Comparison of ENCODE assay signal across 9 cellular contexts in the genomic region with DNA sequence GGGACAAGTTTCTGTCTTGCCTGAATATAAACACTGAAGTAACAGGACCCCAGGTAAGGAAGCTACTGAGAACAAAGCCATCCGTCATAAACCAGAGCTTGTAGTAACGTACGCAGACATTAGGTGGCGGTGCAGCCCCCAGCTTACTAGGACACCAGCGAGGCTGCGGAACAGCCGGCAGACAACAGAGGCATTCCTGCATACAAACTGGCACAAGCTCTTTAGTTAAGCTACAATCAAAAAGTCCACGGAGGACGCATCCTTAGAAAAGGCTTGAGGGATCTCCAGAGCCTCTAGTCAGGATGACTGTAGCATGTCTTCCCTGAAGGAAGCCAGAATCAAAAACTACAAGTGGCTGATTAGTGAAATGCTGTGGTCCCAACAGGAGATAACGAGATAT. TPM values are rescaled to one million over a fixed set of nuclear protein-coding genes. Genes with fewer than 3 reads are reported as not detected.
DNase-seq lines count a peak whose midpoint lies in the region; ATAC-seq and TF ChIP-seq lines count a peak whose summit lies in the region.
"Had no signal": no experiment of that assay in that cellular context is flagged by ENCODE, and none has a peak within 500 bp of the region (broad histone marks: within the 10 kb centered on the region; RNA-seq: fewer than 3 reads in every experiment).

No MANE protein-coding gene starts in this region.

- ATAC-seq in HG03175 (IDR thresholded peaks at IDR 0.05; ENCODE audit: unreplicated experiment): no peak

- H3K36me3 ChIP-seq in HUES48 (ENCODE audit: control insufficient read depth, insufficient read depth, low read length): peaks cover 36% of the 10 kb centered on the region

- H3K27me3 ChIP-seq in AG04450 (ENCODE audit: control insufficient read depth, insufficient read depth, low read length) (no peaks in the 10 kb centered on the region), HUES48 (ENCODE audit: control insufficient read depth, insufficient read depth, low read length) (no peaks in the 10 kb centered on the region)

- H3K4me3 ChIP-seq in AG04450 (ENCODE audit: low read depth, low read length): no peak overlapping the region
- H3K4me3 ChIP-seq in HUES48 (ENCODE audit: low read depth, low read length): no peak overlapping the region

- peaks cover 32% of the 10 kb centered on the region for H3K9me3 ChIP-seq in AG04450 (ENCODE audit: control insufficient read depth, insufficient read depth, low read length)
- no peaks in the 10 kb centered on the region; the same call in none of the 2 replicates for H3K9me3 ChIP-seq in HUES48 (ENCODE audit: control insufficient read depth, insufficient read depth, low read length)

- TF ChIP-seq CTCF in AG04450 (IDR thresholded peaks at IDR 0.05; ENCODE audit: low read depth, low read length): peak; percentile 52

- H3K27ac ChIP-seq in AG04450 (ENCODE audit: low read depth, low read length): no peak overlapping the region
- peak overlapping the region; percentile 69 for H3K27ac ChIP-seq in HUES48 (ENCODE audit: low read depth, low read length)

- POLR2A ChIA-PET in AG04450 (lab: Yijun Ruan, JAX): interaction anchor here (1.0 kb wide), 1 partner anchor 82 kb away, joined by 7 read pairs; a partner anchor contains a TSS

- no peak overlapping the region for H3K9ac ChIP-seq in HUES48 (ENCODE audit: low read depth, low read length)

- CTCF ChIA-PET in AG04450 (lab: Charles Lee): interaction anchor here (0.6 to 1.4 kb wide), 4 partner anchors 10 to 69 kb away, joined by 3 to 4 read pairs (median 3); no protein-coding TSS in a partner anchor

- peaks cover 6% of the 10 kb centered on the region; the same call in 1 of the 2 replicates for H3K4me1 ChIP-seq in HUES48 (ENCODE audit: control insufficient read depth, insufficient read depth, low read length)

- DNase-seq in AG04450 (ENCODE audit: low read depth, low spot score) (no peak), medulla oblongata (ENCODE audit: extremely low spot score) (peak; percentile 73), NCI-H2196 (lab: John Stamatoyannopoulos, UW; ENCODE audit: unreplicated experiment) (no peak), HuH-7 (ENCODE audit: low spot score) (no peak), NCI-H748 (lab: John Stamatoyannopoulos, UW; ENCODE audit: unreplicated experiment) (no peak)
- DNase-seq in effector CD8-positive, alpha-beta T cell (lab: John Stamatoyannopoulos, UW): peak; percentile 2
- DNase-seq: NCI-H1105 treated with DMSO at 0.1 percent for 48 hours had no signal

RNA-seq across cellular contexts. Expression of a gene that starts 26.2 kb away (rescaled TPM):
- 19.4 and 23.7 TPM in 2 replicates for polyA plus RNA-seq in AG04450 (2011; rRNA removed)
- 20.8 and 26.1 TPM in 2 replicates for polyA minus RNA-seq in AG04450 (2011; rRNA and poly(A)+ RNA removed)

RNA-seq across cellular contexts. Expression of a gene that starts 32.4 kb away (rescaled TPM):
- polyA plus RNA-seq in AG04450 (2011; rRNA removed): not detected in 2 replicates
- polyA minus RNA-seq in AG04450 (2011; rRNA and poly(A)+ RNA removed): not detected in 2 replicates

RNA-seq across cellular contexts. Expression of a gene that starts 55.7 kb away (rescaled TPM):
- 14.5 and 19.3 TPM in 2 replicates for polyA plus RNA-seq in AG04450 (2011; rRNA removed)
- polyA minus RNA-seq in AG04450 (2011; rRNA and poly(A)+ RNA removed): 10.5 and 15.6 TPM in 2 replicates

Comparison
In these comparisons a context has a peak if more than half of its experiments do, and no peak if none do; other contexts are left out.
1. DNase-seq: peak in effector CD8-positive, alpha-beta T cell (single experiment) and medulla oblongata (single experiment); none in AG04450 (single experiment), NCI-H2196 (single experiment), HuH-7 (single experiment) and NCI-H748 (single experiment).